ENCODE assay signal across 16 cellular contexts in genomic region chr21:45873418-45873817, GRCh38.
"Had no signal": no experiment of that assay in that cellular context is flagged by ENCODE, and none has a peak within 500 bp of the region (broad histone marks: within the 10 kb centered on the region; RNA-seq: fewer than 3 reads in every experiment).

No MANE protein-coding gene starts in this region.

- H3K27ac Mint-ChIP-seq: activated CD4-positive, alpha-beta T cell treated with anti-CD3 and anti-CD28 coated beads, Interleukin-2, amount 10 ng/mL, durations not matched to agents 7 days and 5 days; activated T-helper 17 cell treated with anti-CD3 and anti-CD28 coated beads, Interleukin-2, amount 50 U/mL, for 72 hours; dendritic cell treated with granulocyte-macrophage colony-stimulating factor and Interleukin-4, amounts not matched to agents 40 ng/mL and 50 ng/mL, for 4 days; WTC11 had no signal

- H3K36me3 Mint-ChIP-seq: naive B cell, WTC11 had no signal

- ATAC-seq: activated T-helper 17 cell treated with anti-CD3 and anti-CD28 coated beads, Interleukin-2, amount 50 U/mL, for 72 hours; lower lobe of right lung; WTC11 had no signal

- H3K27me3 ChIP-seq: brain microvascular endothelial cell, hepatocyte, transverse colon had no signal

- H3K27ac ChIP-seq: brain microvascular endothelial cell, lower lobe of right lung, parathyroid adenoma, skin epidermis, transverse colon had no signal

- H3K36me3 ChIP-seq: brain microvascular endothelial cell, lower lobe of right lung, transverse colon had no signal

- H3K4me1 ChIP-seq: lower lobe of right lung, parathyroid adenoma had no signal

- H3K9me3 ChIP-seq: lower lobe of right lung, transverse colon had no signal

- H3K27me3 Mint-ChIP-seq: activated CD4-positive, alpha-beta T cell treated with anti-CD3 and anti-CD28 coated beads, Interleukin-2, amount 10 ng/mL, durations not matched to agents 7 days and 5 days; dendritic cell treated with granulocyte-macrophage colony-stimulating factor and Interleukin-4, amounts not matched to agents 40 ng/mL and 50 ng/mL, for 4 days had no signal

- H3K9me3 Mint-ChIP-seq: activated CD4-positive, alpha-beta T cell treated with anti-CD3 and anti-CD28 coated beads, Interleukin-2, amount 10 ng/mL, durations not matched to agents 7 days and 5 days; activated T-helper 17 cell treated with anti-CD3 and anti-CD28 coated beads, Interleukin-2, amount 50 U/mL, for 72 hours; dendritic cell treated with granulocyte-macrophage colony-stimulating factor and Interleukin-4, amounts not matched to agents 40 ng/mL and 50 ng/mL, for 4 days; naive B cell; WTC11 had no signal

- H3K4me1 Mint-ChIP-seq: activated CD4-positive, alpha-beta T cell treated with anti-CD3 and anti-CD28 coated beads, Interleukin-2, amount 10 ng/mL, durations not matched to agents 7 days and 5 days; activated T-helper 17 cell treated with anti-CD3 and anti-CD28 coated beads, Interleukin-2, amount 50 U/mL, for 72 hours; WTC11 had no signal

- H3K4me3 ChIP-seq: hepatocyte, lower lobe of right lung, skin epidermis, transverse colon had no signal

- DNase-seq: activated CD4-positive, alpha-beta T cell treated with anti-CD3 and anti-CD28 coated beads, Interleukin-2, amount 10 ng/mL, durations not matched to agents 7 days and 5 days; activated CD8-positive, alpha-beta memory T cell treated with anti-CD3 and anti-CD28 coated beads for 24 hours; activated naive CD4-positive, alpha-beta T cell treated with anti-CD3 and anti-CD28 coated beads, Interleukin-2, amount 50 U/mL, for 16 hours; amniotic stem cell; brain microvascular endothelial cell; erythroblast; naive B cell; T-helper 1 cell; transverse colon had no signal

- H3K4me3 Mint-ChIP-seq: activated CD4-positive, alpha-beta T cell treated with anti-CD3 and anti-CD28 coated beads, Interleukin-2, amount 10 ng/mL, durations not matched to agents 7 days and 5 days; activated T-helper 17 cell treated with anti-CD3 and anti-CD28 coated beads, Interleukin-2, amount 50 U/mL, for 72 hours; dendritic cell treated with granulocyte-macrophage colony-stimulating factor and Interleukin-4, amounts not matched to agents 40 ng/mL and 50 ng/mL, for 4 days; naive B cell; WTC11 had no signal
